Comparison of ENCODE assay signal across 2 cellular contexts in genomic region chr14:20866194-20866593, GRCh38.
TF ChIP-seq lines count a peak whose summit lies in the region.

No MANE protein-coding gene starts in this region.

TF ChIP-seq in HepG2, 621 proteins besides CTCF, POLR2A, EP300 and RAD21:
- TF ChIP-seq ETV6 (CRISPR knock-in tag; conservative IDR thresholded peaks at IDR 0.05) (no peak), ZNF672 (CRISPR knock-in tag; IDR thresholded peaks at IDR 0.05) (no peak), GTF3A (CRISPR knock-in tag; conservative IDR thresholded peaks at IDR 0.05) (no peak), ZSCAN5A (CRISPR knock-in tag; IDR thresholded peaks at IDR 0.05; ENCODE audit: borderline replicate concordance) (no peak), MAFF (IDR thresholded peaks at IDR 0.05; ENCODE audit: low read depth, low read length) (peak; percentile 51; the same call in 1 of the 2 replicates), ZHX2 (IDR thresholded peaks at IDR 0.05; ENCODE audit: low read depth) (no peak), ZHX2 (CRISPR knock-in tag; IDR thresholded peaks at IDR 0.05; ENCODE audit: borderline replicate concordance) (no peak), ATF5 (CRISPR knock-in tag; IDR thresholded peaks at IDR 0.05; ENCODE audit: low read depth) (no peak), SKIL (CRISPR knock-in tag; IDR thresholded peaks at IDR 0.05; ENCODE audit: borderline replicate concordance) (no peak), ZNF891 (CRISPR knock-in tag; IDR thresholded peaks at IDR 0.05) (no peak), ZNF264 (CRISPR knock-in tag; IDR thresholded peaks at IDR 0.05) (no peak), ZNF460 (CRISPR knock-in tag; IDR thresholded peaks at IDR 0.05; ENCODE audit: borderline replicate concordance) (no peak), TIGD3 (CRISPR knock-in tag; IDR thresholded peaks at IDR 0.05; ENCODE audit: borderline replicate concordance) (no peak), MAFK (conservative IDR thresholded peaks at IDR 0.05 in 1 of 2, IDR thresholded peaks at IDR 0.05 in 1 of 2; ENCODE audit: low read length in 2 of 2) (peak; percentile 21 to 50; a peak in 1 of 4 replicates)

TF ChIP-seq in K562, 482 proteins besides CTCF, POLR2A, EP300 and RAD21:
- TF ChIP-seq PCBP1 (IDR thresholded peaks at IDR 0.05; ENCODE audit: low read depth, low read length, poor library complexity, severe bottlenecking) (no peak), ZFP1 (CRISPR knock-in tag; IDR thresholded peaks at IDR 0.05) (no peak), ZNF316 (IDR thresholded peaks at IDR 0.05) (peak; percentile 59), EHMT2 (IDR thresholded peaks at IDR 0.05) (no peak), PATZ1 (CRISPR knock-in tag; IDR thresholded peaks at IDR 0.05; ENCODE audit: borderline replicate concordance) (no peak)
TF ChIP-seq in K562: peak in this region for 1.
